Comparison of ENCODE assay signal across 11 cellular contexts in genomic region chr6:52337633-52338290, GRCh38. TPM values are rescaled to one million over a fixed set of nuclear protein-coding genes. Genes with fewer than 3 reads are reported as not detected.
DNase-seq lines count a peak whose midpoint lies in the region; ATAC-seq and TF ChIP-seq lines count a peak whose summit lies in the region.
"Had no signal": no experiment of that assay in that cellular context is flagged by ENCODE, and none has a peak within 500 bp of the region (broad histone marks: within the 10 kb centered on the region; RNA-seq: fewer than 3 reads in every experiment).

No MANE protein-coding gene starts in this region.

- POLR2A ChIA-PET in CD4-positive, alpha-beta memory T cell (lab: Charles Lee; ENCODE audit: partially characterized antibody): interaction anchor here (0.8 to 6.0 kb wide), 6 partner anchors 25 to 60 kb away, joined by 3 to 72 read pairs (median 4); partner anchors contain the start of gene PAQR8
- POLR2A ChIA-PET in activated CD8-positive, alpha-beta T cell treated with anti-CD3 and anti-CD28 coated beads for 36 hours (lab: Charles Lee): interaction anchor here (0.9 to 1.5 kb wide), 2 partner anchors 43 to 53 kb away, joined by 3 to 4 read pairs; no protein-coding TSS in a partner anchor
- POLR2A ChIA-PET in MCF 10A (lab: Yijun Ruan, JAX): no interaction called here

- peaks cover 60% of the 10 kb centered on the region for H3K4me1 ChIP-seq in CD4-positive, alpha-beta memory T cell (ENCODE audit: insufficient read depth, low read length)

- H3K27ac ChIP-seq in CD4-positive, alpha-beta memory T cell (ENCODE audit: low read depth, low read length): no peak overlapping the region

- peak overlapping the region in 1 of 8 donors; percentile 48 for H3K4me3 Mint-ChIP-seq in CD4-positive, alpha-beta memory T cell
- no peak overlapping the region for H3K4me3 Mint-ChIP-seq in activated CD8-positive, alpha-beta T cell treated with anti-CD3 and anti-CD28 coated beads for 36 hours
- H3K4me3 Mint-ChIP-seq in nephron progenitor cell (no peak overlapping the region), MCF 10A (ENCODE audit: unreplicated experiment) (no peak overlapping the region)

- WGBS in lower leg skin, 2 donors: 58 to 62% methylated on average over 5 of the region's 5 CpGs

- no peaks in the 10 kb centered on the region for H3K27me3 ChIP-seq in CD4-positive, alpha-beta memory T cell (ENCODE audit: insufficient read depth, low read length)

- H3K9me3 ChIP-seq in CD4-positive, alpha-beta memory T cell (ENCODE audit: control insufficient read depth in 1 of 2, low read length in 2 of 2): no peaks in the 10 kb centered on the region

- ATAC-seq in GM19043 (IDR thresholded peaks at IDR 0.05; ENCODE audit: low read depth, unreplicated experiment) (peak; percentile 75), HG02938 (IDR thresholded peaks at IDR 0.05; ENCODE audit: unreplicated experiment) (peak; percentile 76), GM19397 (IDR thresholded peaks at IDR 0.05; ENCODE audit: unreplicated experiment) (no peak)
- peak; percentile 73 for ATAC-seq in activated CD8-positive, alpha-beta T cell treated with anti-CD3 and anti-CD28 coated beads for 36 hours

- DNase-seq in CD4-positive, alpha-beta memory T cell: no peak
- DNase-seq in activated CD8-positive, alpha-beta T cell treated with anti-CD3 and anti-CD28 coated beads for 36 hours: peak; percentile 40
- no peak for DNase-seq in nephron progenitor cell
- DNase-seq in lower leg skin (ENCODE audit: low spot score in 2 of 2): no peak
- DNase-seq in MCF 10A (ENCODE audit: unreplicated experiment): no peak
- DNase-seq: activated naive CD4-positive, alpha-beta T cell treated with Interleukin-2 at 50 U/mL for 16 hours; effector memory CD4-positive, alpha-beta T cell; NK-92 treated with Interleukin-12 subunit alpha and Interleukin-12 subunit beta, amount 100 ng/mL, for 24 hours had no signal

- no peaks in the 10 kb centered on the region for H3K27me3 Mint-ChIP-seq in CD4-positive, alpha-beta memory T cell
- no peaks in the 10 kb centered on the region for H3K27me3 Mint-ChIP-seq in activated CD8-positive, alpha-beta T cell treated with anti-CD3 and anti-CD28 coated beads for 36 hours
- H3K27me3 Mint-ChIP-seq in nephron progenitor cell (ENCODE audit: low read depth, poor library complexity) (peaks cover 7% of the 10 kb centered on the region), MCF 10A (ENCODE audit: insufficient read depth, unreplicated experiment) (no peaks in the 10 kb centered on the region)

- BruUV-seq in MCF 10A (replicated peaks; lab: Mats Ljungman, UMichigan): no TSS peak

- intact Hi-C loops in CD4-positive, alpha-beta memory T cell (cut with micrococcal nuclease): no loop called here
- intact Hi-C loops in activated CD8-positive, alpha-beta T cell treated with anti-CD3 and anti-CD28 coated beads for 36 hours (cut with micrococcal nuclease): no loop called here
- intact Hi-C loops in lower leg skin (cut with DNase I; ENCODE audit: low total_unique reads): no loop called here
- intact Hi-C loops in MCF 10A (cut with micrococcal nuclease): no loop called here

- H3K36me3 ChIP-seq in CD4-positive, alpha-beta memory T cell (ENCODE audit: insufficient read depth, low read length): no peaks in the 10 kb centered on the region

- H3K36me3 Mint-ChIP-seq in CD4-positive, alpha-beta memory T cell: no peaks in the 10 kb centered on the region
- no peaks in the 10 kb centered on the region for H3K36me3 Mint-ChIP-seq in activated CD8-positive, alpha-beta T cell treated with anti-CD3 and anti-CD28 coated beads for 36 hours (ENCODE audit: low read depth)
- no peaks in the 10 kb centered on the region for H3K36me3 Mint-ChIP-seq in nephron progenitor cell (ENCODE audit: low read depth)
- no peaks in the 10 kb centered on the region for H3K36me3 Mint-ChIP-seq in MCF 10A (ENCODE audit: insufficient read depth, unreplicated experiment)

- H3K9me3 Mint-ChIP-seq in CD4-positive, alpha-beta memory T cell: peaks cover 0 to 2% (median 0%) of the 10 kb centered on the region in 8 donors
- H3K9me3 Mint-ChIP-seq in activated CD8-positive, alpha-beta T cell treated with anti-CD3 and anti-CD28 coated beads for 36 hours: no peaks in the 10 kb centered on the region
- H3K9me3 Mint-ChIP-seq in nephron progenitor cell: no peaks in the 10 kb centered on the region
- H3K9me3 Mint-ChIP-seq in MCF 10A (ENCODE audit: unreplicated experiment): no peaks in the 10 kb centered on the region

- H3K4me1 Mint-ChIP-seq in CD4-positive, alpha-beta memory T cell: peaks cover 43 to 67% (median 53%) of the 10 kb centered on the region in 4 donors
- peaks cover 67% of the 10 kb centered on the region for H3K4me1 Mint-ChIP-seq in activated CD8-positive, alpha-beta T cell treated with anti-CD3 and anti-CD28 coated beads for 36 hours (ENCODE audit: low read depth)
- H3K4me1 Mint-ChIP-seq in nephron progenitor cell (peaks cover 42% of the 10 kb centered on the region), MCF 10A (ENCODE audit: insufficient read depth, unreplicated experiment) (peaks cover 15% of the 10 kb centered on the region)

- H3K27ac Mint-ChIP-seq in CD4-positive, alpha-beta memory T cell: peak overlapping the region in 5 of 7 donors; percentile 38 to 86 (median 66)
- peak overlapping the region; percentile 84 for H3K27ac Mint-ChIP-seq in activated CD8-positive, alpha-beta T cell treated with anti-CD3 and anti-CD28 coated beads for 36 hours
- H3K27ac Mint-ChIP-seq in nephron progenitor cell: no peak overlapping the region
- no peak overlapping the region for H3K27ac Mint-ChIP-seq in MCF 10A (ENCODE audit: low read depth, unreplicated experiment)

- CTCF ChIA-PET in CD4-positive, alpha-beta memory T cell (lab: Charles Lee; ENCODE audit: partially characterized antibody): interaction anchor here (0.9 to 5.7 kb wide), 5 partner anchors 12 to 52 kb away, joined by 3 to 36 read pairs (median 6); partner anchors contain the start of genes MCM3 and PAQR8
- CTCF ChIA-PET in activated CD8-positive, alpha-beta T cell treated with anti-CD3 and anti-CD28 coated beads for 36 hours (lab: Charles Lee): interaction anchor here (0.9 to 3.1 kb wide), 6 partner anchors 13 to 60 kb away, joined by 3 to 10 read pairs (median 3); partner anchors contain the start of gene MCM3
- CTCF ChIA-PET in MCF 10A (lab: Yijun Ruan, JAX): no interaction called here

- TF ChIP-seq POLR2A in lower leg skin (IDR thresholded peaks at IDR 0.05): no peak

- no peak for TF ChIP-seq CTCF in activated CD8-positive, alpha-beta T cell treated with anti-CD3 and anti-CD28 coated beads for 36 hours (IDR thresholded peaks at IDR 0.05)
- TF ChIP-seq CTCF in nephron progenitor cell (IDR thresholded peaks at IDR 0.05) (no peak), lower leg skin (IDR thresholded peaks at IDR 0.05) (no peak), MCF 10A (IDR thresholded peaks at IDR 0.05; ENCODE audit: unreplicated experiment) (no peak)

- H3K4me3 ChIP-seq in CD4-positive, alpha-beta memory T cell (ENCODE audit: low read length in 2 of 2): no peak overlapping the region
- H3K4me3 ChIP-seq in lower leg skin (ENCODE audit: low read depth, poor library complexity, severe bottlenecking): no peak overlapping the region

RNA-seq across cellular contexts. Expression of gene PAQR8, which starts 24.2 kb away (rescaled TPM):
- 10 to 100 TPM; 36.4 to 40.9 TPM for total RNA-seq in CD4-positive, alpha-beta memory T cell
- 10 to 100 TPM; 14.5 to 30.3 TPM for polyA plus RNA-seq in CD4-positive, alpha-beta memory T cell
- total RNA-seq in activated CD8-positive, alpha-beta T cell treated with anti-CD3 and anti-CD28 coated beads for 36 hours: 10 to 100 TPM; 12.9 to 13.7 TPM
- total RNA-seq in lower leg skin (1 to 10 TPM; 1.6 to 4.3 (median 2.1) TPM), MCF 10A (2022) (1.8 and 1.9 TPM in 2 replicates)

RNA-seq across cellular contexts. Expression of gene MCM3, which starts 53.2 kb away (rescaled TPM):
- 10 to 100 TPM; 48.6 to 54.2 TPM for total RNA-seq in CD4-positive, alpha-beta memory T cell
- 10 to 100 TPM; 46.2 to 58.1 TPM for polyA plus RNA-seq in CD4-positive, alpha-beta memory T cell
- 100 to 1,000 TPM; 291 to 293 TPM for total RNA-seq in activated CD8-positive, alpha-beta T cell treated with anti-CD3 and anti-CD28 coated beads for 36 hours
- total RNA-seq in lower leg skin (10 to 100 TPM; 17.8 to 33.6 (median 25.3) TPM), MCF 10A (2022) (16.3 and 24.9 TPM in 2 replicates)

Comparison
In these comparisons a context has a peak if more than half of its experiments do, and no peak if none do; other contexts are left out.
1. H3K27ac Mint-ChIP-seq: peak in CD4-positive, alpha-beta memory T cell (5 of 7) and activated CD8-positive, alpha-beta T cell treated with anti-CD3 and anti-CD28 coated beads for 36 hours (single experiment); none in nephron progenitor cell (single experiment) and MCF 10A (single experiment).
2. RNA of gene MCM3, which starts 53.2 kb away (total RNA-seq): 291 to 293 TPM in activated CD8-positive, alpha-beta T cell treated with anti-CD3 and anti-CD28 coated beads for 36 hours; 48.6 to 54.2 TPM in CD4-positive, alpha-beta memory T cell, 17.8 to 33.6 TPM in lower leg skin and 16.3 to 24.9 TPM in MCF 10A; every median in the first group is over 4 times any median in the second.